Comparison of ENCODE assay signal across 8 cellular contexts in genomic region chr19:41263850-41264580, GRCh38. TPM values are rescaled to one million over a fixed set of nuclear protein-coding genes. Genes with fewer than 3 reads are reported as not detected.
DNase-seq lines count a peak whose midpoint lies in the region; ATAC-seq and FAIRE-seq lines count a peak whose summit lies in the region.

TSS of gene HNRNPUL1 (plus strand) at chr19:41264372. CDS start at chr19:41264504, 132 bp downstream.

- ATAC-seq in HG03025 (IDR thresholded peaks at IDR 0.05; ENCODE audit: low FRiP score, unreplicated experiment) (peak; percentile 70), aorta (ENCODE audit: low FRiP score) (peak; percentile 93)

- peak within 1 kb of the TSS; percentile 82 for H3K9ac ChIP-seq in rectal smooth muscle tissue (ENCODE audit: low read length)

- H3K4me3 ChIP-seq in rectal smooth muscle tissue (ENCODE audit: low read length) (peak within 1 kb of the TSS; percentile 86), aorta (ENCODE audit: low read length in 2 of 2) (peak within 1 kb of the TSS; percentile 73 to 90)

- DNase-seq in GM18507 (ENCODE audit: extremely low spot score, insufficient read length, low read depth) (peak; percentile 91), NCI-H2081 (lab: John Stamatoyannopoulos, UW) (peak; percentile 100), T1000 (lab: John Stamatoyannopoulos, UW) (peak; percentile 99), astrocyte of the hippocampus (ENCODE audit: low read depth, low spot score) (peak; percentile 100), hepatic stellate cell (ENCODE audit: low spot score) (peak; percentile 99), aorta (peak; percentile 99)

- no peaks in the 10 kb centered on the region for H3K9me3 ChIP-seq in aorta (ENCODE audit: control insufficient read depth, low read length)

- H3K36me3 ChIP-seq in rectal smooth muscle tissue (ENCODE audit: control insufficient read depth, insufficient read depth, low read length) (peaks cover 6% of the 10 kb centered on the region), aorta (ENCODE audit: control insufficient read depth in 1 of 2, insufficient read depth in 2 of 2, low read length in 1 of 2) (peaks cover 0 to 4% of the 10 kb centered on the region in 2 donors)

- WGBS in aorta, 2 donors, result 0 to 1% methylated on average over 55 of the region's 55 CpGs

- H3K4me1 ChIP-seq in rectal smooth muscle tissue (ENCODE audit: control insufficient read depth, insufficient read depth, low read length) (peaks cover 16% of the 10 kb centered on the region), aorta (ENCODE audit: control insufficient read depth in 1 of 2, insufficient read depth in 2 of 2, low read length in 2 of 2) (no peaks in the 10 kb centered on the region)

- no peaks in the 10 kb centered on the region for H3K27me3 ChIP-seq in rectal smooth muscle tissue (ENCODE audit: control insufficient read depth, insufficient read depth, low read length)
- no peaks in the 10 kb centered on the region for H3K27me3 ChIP-seq in aorta (ENCODE audit: control insufficient read depth in 1 of 2, insufficient read depth in 2 of 2, low read length in 1 of 2)

- peak; percentile 100 for FAIRE-seq in GM18507 (lab: Jason Lieb, UNC)

- intact Hi-C loops in aorta (cut with DNase I), result loop anchor here (2.0 to 5.0 kb wide), 3 partner anchors 37 to 59 kb away; no protein-coding TSS in a partner anchor

- peak within 1 kb of the TSS; percentile 97 for H3K27ac ChIP-seq in rectal smooth muscle tissue (ENCODE audit: low read depth, low read length)
- H3K27ac ChIP-seq in aorta (ENCODE audit: low read depth in 1 of 2, low read length in 2 of 2), result peak within 1 kb of the TSS; percentile 91 to 100

RNA-seq across cellular contexts. Expression of gene HNRNPUL1, which starts in this region (rescaled TPM):
- total RNA-seq in aorta, result 100 to 1,000 TPM; 155 to 156 TPM
- polyA plus RNA-seq in aorta, result 10 to 100 TPM; 59.5 to 82.5 TPM

Comparison
In these comparisons a context has a peak if more than half of its experiments do, and no peak if none do; other contexts are left out.
1. Peak in every context shown above with its lines: DNase-seq, ATAC-seq, H3K4me3 ChIP-seq and H3K27ac ChIP-seq.